Comparison of ENCODE assay signal across 4 cellular contexts in genomic region chrX:145396612-145397011, GRCh38.
"Had no signal": no experiment of that assay in that cellular context is flagged by ENCODE, and none has a peak within 500 bp of the region (broad histone marks: within the 10 kb centered on the region; RNA-seq: fewer than 3 reads in every experiment).

No MANE protein-coding gene starts in this region.

- H3K36me3 ChIP-seq: HAP-1 had no signal

- H3K4me3 ChIP-seq: GM23248, GM23338, HAP-1 had no signal

- H2AFZ ChIP-seq: GM23248, GM23338 had no signal

- H3K4me2 ChIP-seq: GM23338 had no signal

- H3K9me3 ChIP-seq: HAP-1 had no signal

- H3K27ac ChIP-seq: GM23248 had no signal

- H3K9ac ChIP-seq: GM23248 had no signal

- ATAC-seq: GM23338, HCT116 had no signal
